In the genomic region with DNA sequence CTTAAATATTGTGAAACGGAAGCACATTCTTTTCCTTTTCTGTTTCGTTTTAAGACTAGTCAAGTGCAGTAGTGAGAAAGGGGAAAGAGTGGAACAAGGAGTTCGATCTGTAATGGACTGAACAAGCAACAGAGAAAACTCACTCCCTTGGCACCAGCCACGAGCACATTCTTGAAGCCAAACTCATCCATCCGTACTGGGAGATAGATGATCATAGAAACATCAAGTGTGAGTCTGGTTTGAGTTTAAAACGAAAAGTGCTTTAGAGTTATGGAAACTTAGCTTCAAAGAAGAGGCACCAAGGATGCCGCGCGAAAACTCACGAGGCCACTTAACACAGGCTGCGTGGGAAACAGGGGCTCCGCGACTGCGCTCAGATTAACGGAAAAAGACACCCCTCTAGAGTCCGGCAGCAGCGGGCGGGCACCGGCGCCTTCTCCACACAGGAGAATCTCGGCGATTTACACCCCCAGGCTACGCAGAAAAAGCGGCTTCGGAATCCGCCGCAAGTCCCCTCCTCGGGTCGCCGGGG, we compare ENCODE assay signal across 8 cellular contexts. TPM values are rescaled to one million over a fixed set of nuclear protein-coding genes. Genes with fewer than 3 reads are reported as not detected.
DNase-seq lines count a peak whose midpoint lies in the region; ATAC-seq and FAIRE-seq lines count a peak whose summit lies in the region.

No MANE protein-coding gene starts in this region.

- H3K4me3 Mint-ChIP-seq in central memory CD8-positive, alpha-beta T cell: peak overlapping the region; percentile 85

- H3K4me1 Mint-ChIP-seq in central memory CD8-positive, alpha-beta T cell: peaks cover 10% of the 10 kb centered on the region

- no peaks in the 10 kb centered on the region for H3K27me3 Mint-ChIP-seq in central memory CD8-positive, alpha-beta T cell

- no peaks in the 10 kb centered on the region for H3K9me3 Mint-ChIP-seq in central memory CD8-positive, alpha-beta T cell

- peaks cover 4% of the 10 kb centered on the region for H3K36me3 Mint-ChIP-seq in central memory CD8-positive, alpha-beta T cell (ENCODE audit: insufficient read depth)

- ATAC-seq in GM21825 (IDR thresholded peaks at IDR 0.05; ENCODE audit: unreplicated experiment) (peak; percentile 1), HG03565 (IDR thresholded peaks at IDR 0.05; ENCODE audit: unreplicated experiment) (no peak)
- peak; percentile 4 for ATAC-seq in central memory CD8-positive, alpha-beta T cell (replicated peaks; ENCODE audit: extremely low read depth, poor library complexity, severe bottlenecking)

- FAIRE-seq in RCC 7860 (lab: Jason Lieb, UNC): no peak

- peak overlapping the region; percentile 77 for H3K27ac Mint-ChIP-seq in central memory CD8-positive, alpha-beta T cell (ENCODE audit: low read depth)

- DNase-seq in COLO668 (lab: John Stamatoyannopoulos, UW; ENCODE audit: unreplicated experiment) (peak; percentile 51), RCC 7860 (ENCODE audit: low spot score) (peak; percentile 16), kidney tubule cell (ENCODE audit: low spot score) (peak; percentile 75), SK-N-DZ (ENCODE audit: low spot score) (no peak)
- no peak for DNase-seq in central memory CD8-positive, alpha-beta T cell (ENCODE audit: low spot score in 2 of 2)
- peak; percentile 22 for DNase-seq in stimulated activated CD8-positive, alpha-beta memory T cell treated with anti-CD3 and anti-CD28 coated beads, Interleukin-12 subunit alpha, Interleukin-12 subunit beta, amount 100 ng/mL, for 4 hours (ENCODE audit: low read depth)

RNA-seq across cellular contexts. Expression of gene FAM53A, which starts 0.7 kb away (rescaled TPM):
- 2.1 and 2.6 TPM in 2 replicates for polyA plus RNA-seq in SK-N-DZ (2014; cell fraction: cytosol; rRNA removed)
- 7.5 and 10.8 TPM in 2 replicates for polyA plus RNA-seq in SK-N-DZ (2014; cell fraction: nucleus; rRNA removed)

RNA-seq across cellular contexts. Expression of gene SLBP, which starts 28.7 kb away (rescaled TPM):
- polyA plus RNA-seq in SK-N-DZ (2014; cell fraction: cytosol; rRNA removed): 169 and 184 TPM in 2 replicates
- polyA plus RNA-seq in SK-N-DZ (2014; cell fraction: nucleus; rRNA removed): 100 and 125 TPM in 2 replicates

RNA-seq across cellular contexts. Expression of gene TMEM129, which starts 37.7 kb away (rescaled TPM):
- 77.3 and 81.6 TPM in 2 replicates for polyA plus RNA-seq in SK-N-DZ (2014; cell fraction: cytosol; rRNA removed)
- 124 and 144 TPM in 2 replicates for polyA plus RNA-seq in SK-N-DZ (2014; cell fraction: nucleus; rRNA removed)

RNA-seq across cellular contexts. Expression of gene TACC3, which starts 37.9 kb away (rescaled TPM):
- polyA plus RNA-seq in SK-N-DZ (2014; cell fraction: cytosol; rRNA removed): 28.0 and 30.2 TPM in 2 replicates
- 90.5 and 232 TPM in 2 replicates for polyA plus RNA-seq in SK-N-DZ (2014; cell fraction: nucleus; rRNA removed)

Comparison
In these comparisons a context has a peak if more than half of its experiments do, and no peak if none do; other contexts are left out.
1. DNase-seq: peak in COLO668 (single experiment), RCC 7860 (single experiment), kidney tubule cell (single experiment) and stimulated activated CD8-positive, alpha-beta memory T cell treated with anti-CD3 and anti-CD28 coated beads, Interleukin-12 subunit alpha, Interleukin-12 subunit beta, amount 100 ng/mL, for 4 hours (single experiment); none in central memory CD8-positive, alpha-beta T cell (0 of 2) and SK-N-DZ (single experiment).